11 cellular contexts compared by ENCODE assay signal in the genomic region with DNA sequence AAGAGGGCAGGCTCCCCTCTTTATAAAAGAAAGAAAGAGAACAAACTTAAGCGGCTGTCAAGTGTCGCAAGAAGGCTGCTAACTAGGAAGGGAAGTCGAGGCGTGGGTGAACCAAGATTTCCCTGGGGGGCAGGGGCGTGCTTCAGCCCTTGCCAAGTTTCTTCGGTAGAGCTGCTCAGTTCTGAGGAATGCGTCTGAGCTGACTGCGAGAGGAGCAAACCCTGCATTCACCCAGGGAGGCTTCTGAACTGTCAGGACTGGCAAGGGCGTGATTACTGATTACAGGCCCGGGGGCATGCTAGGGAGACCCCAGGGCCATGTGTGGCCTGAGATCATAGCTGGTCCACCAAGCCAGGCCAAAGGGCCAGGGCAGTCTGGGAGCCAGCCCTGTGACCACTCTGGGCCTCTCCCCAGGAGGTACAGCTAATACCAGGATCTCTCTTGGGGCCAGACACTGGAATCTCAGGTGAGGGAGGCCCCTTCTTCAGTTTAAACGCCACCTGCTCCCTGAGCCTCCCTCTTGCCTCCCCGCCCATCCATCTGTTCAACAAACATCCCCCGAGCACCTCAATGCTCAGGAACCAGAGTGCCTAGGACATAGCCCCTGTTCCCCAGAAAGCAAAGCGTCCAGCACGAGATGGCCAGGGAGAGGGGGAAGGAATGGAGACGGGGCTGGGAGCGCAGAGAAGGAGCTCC. TPM values are rescaled to one million over a fixed set of nuclear protein-coding genes. Genes with fewer than 3 reads are reported as not detected.
DNase-seq lines count a peak whose midpoint lies in the region; ATAC-seq and TF ChIP-seq lines count a peak whose summit lies in the region.
"Had no signal": no experiment of that assay in that cellular context is flagged by ENCODE, and none has a peak within 500 bp of the region (broad histone marks: within the 10 kb centered on the region; RNA-seq: fewer than 3 reads in every experiment).

No MANE protein-coding gene starts in this region.

- H3K4me1 ChIP-seq in adrenal gland (replicated peaks in 1 of 2) (no peaks in the 10 kb centered on the region), right atrium auricular region (peaks cover 0 to 27% of the 10 kb centered on the region in 2 donors)
- H3K4me1 ChIP-seq: A549 had no signal

- H3K27ac Mint-ChIP-seq in stimulated activated naive B cell treated with anti-CD40 and anti-IgM and Interleukin-4, amounts not matched to agents 10 μg/mL and 1 μg/mL and 100 μg/mL, for 72 hours = no peak overlapping the region

- H3K4me3 ChIP-seq in adrenal gland = no peak overlapping the region
- no peak overlapping the region for H3K4me3 ChIP-seq in right atrium auricular region
- H3K4me3 ChIP-seq: A549, coronary artery had no signal

- H3K9me3 ChIP-seq in adrenal gland (replicated peaks in 1 of 3) (no peaks in the 10 kb centered on the region), right atrium auricular region (no peaks in the 10 kb centered on the region)
- H3K9me3 ChIP-seq: A549 had no signal

- peak; percentile 42 for DNase-seq in NCI-H510A treated with DMSO at 0.1 percent for 48 hours (lab: John Stamatoyannopoulos, UW)
- DNase-seq in NCI-H510A (lab: John Stamatoyannopoulos, UW) = no peak
- DNase-seq in adrenal gland = peak in 6 of 7 donors; percentile 25 to 72 (median 46)
- DNase-seq in right atrium auricular region (ENCODE audit: low spot score) = peak; percentile 81
- no peak for DNase-seq in stimulated activated naive B cell treated with anti-CD40 and anti-IgM and Interleukin-4, amounts not matched to agents 10 μg/mL and 1 μg/mL and 100 μg/mL, for 72 hours
- DNase-seq in erythroblast (lab: John Stamatoyannopoulos, UW) = no peak
- no peak for DNase-seq in inferior parietal cortex (ENCODE audit: extremely low spot score)
- no peak for DNase-seq in activated T-cell treated with anti-CD3 and anti-CD28 coated beads for 4 hours
- DNase-seq: NCI-H2081 had no signal

- H3K9me3 Mint-ChIP-seq in stimulated activated naive B cell treated with anti-CD40 and anti-IgM and Interleukin-4, amounts not matched to agents 10 μg/mL and 1 μg/mL and 100 μg/mL, for 72 hours = no peaks in the 10 kb centered on the region

- intact Hi-C loops in adrenal gland (cut with DNase I) = no loop called here

- H3K36me3 ChIP-seq in adrenal gland (replicated peaks in 1 of 2) = no peaks in the 10 kb centered on the region
- no peaks in the 10 kb centered on the region for H3K36me3 ChIP-seq in right atrium auricular region

- WGBS in adrenal gland, 4 donors = 68 to 78% (median 71%) methylated on average over 15 to 17 of the region's 17 CpGs

- peak overlapping the region in 4 of 5 donors; percentile 38 to 85 (median 52) for H3K27ac ChIP-seq in adrenal gland
- peak overlapping the region in 1 of 2 donors; percentile 61 for H3K27ac ChIP-seq in right atrium auricular region
- H3K27ac ChIP-seq: A549 had no signal

- peaks cover 20 to 22% of the 10 kb centered on the region in 2 donors for H3K27me3 Mint-ChIP-seq in stimulated activated naive B cell treated with anti-CD40 and anti-IgM and Interleukin-4, amounts not matched to agents 10 μg/mL and 1 μg/mL and 100 μg/mL, for 72 hours

- TF ChIP-seq POLR2A in adrenal gland (IDR thresholded peaks at IDR 0.05) = no peak
- TF ChIP-seq POLR2A in erythroblast (IDR thresholded peaks at IDR 0.05; ENCODE audit: low read length) = no peak

- H3K4me1 Mint-ChIP-seq in stimulated activated naive B cell treated with anti-CD40 and anti-IgM and Interleukin-4, amounts not matched to agents 10 μg/mL and 1 μg/mL and 100 μg/mL, for 72 hours = peaks cover 19 to 27% of the 10 kb centered on the region in 2 donors

- peak; percentile 57 to 64 for ATAC-seq in stimulated activated naive B cell treated with anti-CD40 and anti-IgM and Interleukin-4, amounts not matched to agents 10 μg/mL and 1 μg/mL and 100 μg/mL, for 72 hours (replicated peaks)
- ATAC-seq: A549 had no signal

- H3K36me3 Mint-ChIP-seq in stimulated activated naive B cell treated with anti-CD40 and anti-IgM and Interleukin-4, amounts not matched to agents 10 μg/mL and 1 μg/mL and 100 μg/mL, for 72 hours = no peaks in the 10 kb centered on the region

- H3K27me3 ChIP-seq in adrenal gland = peaks cover 6% of the 10 kb centered on the region
- H3K27me3 ChIP-seq in right atrium auricular region = no peaks in the 10 kb centered on the region

- TF ChIP-seq CTCF in adrenal gland (IDR thresholded peaks at IDR 0.05) (no peak), right atrium auricular region (IDR thresholded peaks at IDR 0.05) (no peak)

- H3K4me3 Mint-ChIP-seq in stimulated activated naive B cell treated with anti-CD40 and anti-IgM and Interleukin-4, amounts not matched to agents 10 μg/mL and 1 μg/mL and 100 μg/mL, for 72 hours = no peak overlapping the region

RNA-seq across cellular contexts. Expression of gene SARDH, which starts 30.9 kb away (rescaled TPM):
- total RNA-seq in adrenal gland (1 to 10 TPM; 1.5 to 9.6 (median 3.4) TPM), right atrium auricular region (under 1 TPM; 0.63 to 0.94 TPM)
- 1 to 10 TPM in 2 of 3 donors, under 1 TPM in 1; 0.81 to 6.8 (median 3.0) TPM for polyA plus RNA-seq in adrenal gland

Comparison
In these comparisons a context has a peak if more than half of its experiments do, and no peak if none do; other contexts are left out.
1. DNase-seq: peak in NCI-H510A treated with DMSO at 0.1 percent for 48 hours (single experiment), adrenal gland (6 of 7) and right atrium auricular region (single experiment); none in NCI-H510A (single experiment), stimulated activated naive B cell treated with anti-CD40 and anti-IgM and Interleukin-4, amounts not matched to agents 10 μg/mL and 1 μg/mL and 100 μg/mL, for 72 hours (single experiment), erythroblast (0 of 2), inferior parietal cortex (single experiment) and activated T-cell treated with anti-CD3 and anti-CD28 coated beads for 4 hours (single experiment).